2 cellular contexts compared by ENCODE assay signal in the genomic region with DNA sequence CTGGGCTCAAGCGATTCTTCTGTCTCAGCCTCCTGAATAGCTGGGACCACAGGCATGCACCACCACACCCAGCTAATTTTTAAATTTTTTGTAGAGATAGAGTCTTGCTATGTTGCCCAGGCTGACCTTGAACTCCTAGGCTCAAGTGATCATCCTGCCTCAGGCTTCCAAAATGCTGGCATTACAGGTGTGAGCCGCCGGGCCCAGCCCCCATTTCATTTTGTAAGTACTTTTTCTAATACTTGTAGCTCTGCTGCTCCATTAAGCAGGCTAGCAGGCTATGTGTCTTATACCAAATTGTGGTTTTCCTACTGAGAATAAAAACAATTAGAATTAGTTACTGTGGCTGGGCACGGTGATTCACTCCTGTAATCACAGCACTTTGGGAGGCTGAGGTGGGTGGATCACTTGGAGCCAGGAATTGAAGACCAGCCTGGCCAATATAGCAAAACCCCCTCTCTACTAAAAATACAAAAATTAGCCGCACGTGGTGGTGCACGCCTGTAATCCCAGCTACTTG.
TF ChIP-seq lines count a peak whose summit lies in the region.

No MANE protein-coding gene starts in this region.

TF ChIP-seq in HepG2, 621 proteins besides CTCF, POLR2A, EP300 and RAD21:
- TF ChIP-seq ZNF121 (CRISPR knock-in tag; IDR thresholded peaks at IDR 0.05) (0 out of 2 replicates have a peak, but pooled peaks have one; percentile 29), ZNF101 (CRISPR knock-in tag; IDR thresholded peaks at IDR 0.05; ENCODE audit: borderline replicate concordance, low read depth) (no peak)

TF ChIP-seq in SK-N-SH treated with all-trans-retinoic acid at 6 μM for 48 hours, 23 proteins besides CTCF, POLR2A, EP300 and RAD21:
- TF ChIP-seq SNAI2 (CRISPR knock-in tag; IDR thresholded peaks at IDR 0.05) (no peak), PPARA (CRISPR knock-in tag; IDR thresholded peaks at IDR 0.05; ENCODE audit: borderline replicate concordance) (no peak), TOX (CRISPR knock-in tag; IDR thresholded peaks at IDR 0.05; ENCODE audit: borderline replicate concordance) (no peak), TCF4 (CRISPR knock-in tag; IDR thresholded peaks at IDR 0.05; ENCODE audit: borderline replicate concordance) (no peak), ESRRG (CRISPR knock-in tag; IDR thresholded peaks at IDR 0.05) (no peak), ZNF565 (CRISPR knock-in tag; conservative IDR thresholded peaks at IDR 0.05; ENCODE audit: low read depth) (no peak), ZC3H10 (CRISPR knock-in tag; IDR thresholded peaks at IDR 0.05) (no peak), OSR1 (CRISPR knock-in tag; IDR thresholded peaks at IDR 0.05) (no peak), ARNTL (CRISPR knock-in tag; IDR thresholded peaks at IDR 0.05; ENCODE audit: borderline replicate concordance, low read depth) (no peak), ZNF70 (CRISPR knock-in tag; IDR thresholded peaks at IDR 0.05) (no peak), ZNF8 (CRISPR knock-in tag; IDR thresholded peaks at IDR 0.05) (no peak), BACH2 (CRISPR knock-in tag; IDR thresholded peaks at IDR 0.05; ENCODE audit: borderline replicate concordance) (no peak), ZFP3 (CRISPR knock-in tag; IDR thresholded peaks at IDR 0.05) (no peak), ZFP30 (CRISPR knock-in tag; IDR thresholded peaks at IDR 0.05) (no peak), CSDC2 (CRISPR knock-in tag; IDR thresholded peaks at IDR 0.05) (no peak), ISL1 (CRISPR knock-in tag; IDR thresholded peaks at IDR 0.05) (no peak)
- TF ChIP-seq, protein P1, sequence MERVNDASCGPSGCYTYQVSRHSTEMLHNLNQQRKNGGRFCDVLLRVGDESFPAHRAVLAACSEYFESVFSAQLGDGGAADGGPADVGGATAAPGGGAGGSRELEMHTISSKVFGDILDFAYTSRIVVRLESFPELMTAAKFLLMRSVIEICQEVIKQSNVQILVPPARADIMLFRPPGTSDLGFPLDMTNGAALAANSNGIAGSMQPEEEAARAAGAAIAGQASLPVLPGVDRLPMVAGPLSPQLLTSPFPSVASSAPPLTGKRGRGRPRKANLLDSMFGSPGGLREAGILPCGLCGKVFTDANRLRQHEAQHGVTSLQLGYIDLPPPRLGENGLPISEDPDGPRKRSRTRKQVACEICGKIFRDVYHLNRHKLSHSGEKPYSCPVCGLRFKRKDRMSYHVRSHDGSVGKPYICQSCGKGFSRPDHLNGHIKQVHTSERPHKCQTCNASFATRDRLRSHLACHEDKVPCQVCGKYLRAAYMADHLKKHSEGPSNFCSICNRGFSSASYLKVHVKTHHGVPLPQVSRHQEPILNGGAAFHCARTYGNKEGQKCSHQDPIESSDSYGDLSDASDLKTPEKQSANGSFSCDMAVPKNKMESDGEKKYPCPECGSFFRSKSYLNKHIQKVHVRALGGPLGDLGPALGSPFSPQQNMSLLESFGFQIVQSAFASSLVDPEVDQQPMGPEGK (CRISPR knock-in tag; IDR thresholded peaks at IDR 0.05; ENCODE audit: borderline replicate concordance), result no peak
- TF ChIP-seq, protein P2, sequence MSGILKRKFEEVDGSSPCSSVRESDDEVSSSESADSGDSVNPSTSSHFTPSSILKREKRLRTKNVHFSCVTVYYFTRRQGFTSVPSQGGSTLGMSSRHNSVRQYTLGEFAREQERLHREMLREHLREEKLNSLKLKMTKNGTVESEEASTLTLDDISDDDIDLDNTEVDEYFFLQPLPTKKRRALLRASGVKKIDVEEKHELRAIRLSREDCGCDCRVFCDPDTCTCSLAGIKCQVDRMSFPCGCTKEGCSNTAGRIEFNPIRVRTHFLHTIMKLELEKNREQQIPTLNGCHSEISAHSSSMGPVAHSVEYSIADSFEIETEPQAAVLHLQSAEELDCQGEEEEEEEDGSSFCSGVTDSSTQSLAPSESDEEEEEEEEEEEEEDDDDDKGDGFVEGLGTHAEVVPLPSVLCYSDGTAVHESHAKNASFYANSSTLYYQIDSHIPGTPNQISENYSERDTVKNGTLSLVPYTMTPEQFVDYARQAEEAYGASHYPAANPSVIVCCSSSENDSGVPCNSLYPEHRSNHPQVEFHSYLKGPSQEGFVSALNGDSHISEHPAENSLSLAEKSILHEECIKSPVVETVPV (CRISPR knock-in tag; IDR thresholded peaks at IDR 0.05), result no peak
- TF ChIP-seq, protein P3, sequence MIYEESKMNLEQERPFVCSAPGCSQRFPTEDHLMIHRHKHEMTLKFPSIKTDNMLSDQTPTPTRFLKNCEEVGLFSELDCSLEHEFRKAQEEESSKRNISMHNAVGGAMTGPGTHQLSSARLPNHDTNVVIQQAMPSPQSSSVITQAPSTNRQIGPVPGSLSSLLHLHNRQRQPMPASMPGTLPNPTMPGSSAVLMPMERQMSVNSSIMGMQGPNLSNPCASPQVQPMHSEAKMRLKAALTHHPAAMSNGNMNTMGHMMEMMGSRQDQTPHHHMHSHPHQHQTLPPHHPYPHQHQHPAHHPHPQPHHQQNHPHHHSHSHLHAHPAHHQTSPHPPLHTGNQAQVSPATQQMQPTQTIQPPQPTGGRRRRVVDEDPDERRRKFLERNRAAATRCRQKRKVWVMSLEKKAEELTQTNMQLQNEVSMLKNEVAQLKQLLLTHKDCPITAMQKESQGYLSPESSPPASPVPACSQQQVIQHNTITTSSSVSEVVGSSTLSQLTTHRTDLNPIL (CRISPR knock-in tag; IDR thresholded peaks at IDR 0.05; ENCODE audit: low read depth), result no peak
- TF ChIP-seq, protein P4, sequence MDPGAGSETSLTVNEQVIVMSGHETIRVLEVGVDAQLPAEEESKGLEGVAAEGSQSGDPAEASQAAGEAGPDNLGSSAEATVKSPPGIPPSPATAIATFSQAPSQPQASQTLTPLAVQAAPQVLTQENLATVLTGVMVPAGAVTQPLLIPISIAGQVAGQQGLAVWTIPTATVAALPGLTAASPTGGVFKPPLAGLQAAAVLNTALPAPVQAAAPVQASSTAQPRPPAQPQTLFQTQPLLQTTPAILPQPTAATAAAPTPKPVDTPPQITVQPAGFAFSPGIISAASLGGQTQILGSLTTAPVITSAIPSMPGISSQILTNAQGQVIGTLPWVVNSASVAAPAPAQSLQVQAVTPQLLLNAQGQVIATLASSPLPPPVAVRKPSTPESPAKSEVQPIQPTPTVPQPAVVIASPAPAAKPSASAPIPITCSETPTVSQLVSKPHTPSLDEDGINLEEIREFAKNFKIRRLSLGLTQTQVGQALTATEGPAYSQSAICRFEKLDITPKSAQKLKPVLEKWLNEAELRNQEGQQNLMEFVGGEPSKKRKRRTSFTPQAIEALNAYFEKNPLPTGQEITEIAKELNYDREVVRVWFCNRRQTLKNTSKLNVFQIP (CRISPR knock-in tag; IDR thresholded peaks at IDR 0.05; ENCODE audit: borderline replicate concordance, low read depth), result no peak
